Comparison of ENCODE assay signal across 12 cellular contexts in genomic region chr1:220768127-220768601, GRCh38. TPM values are rescaled to one million over a fixed set of nuclear protein-coding genes. Genes with fewer than 3 reads are reported as not detected.
DNase-seq lines count a peak whose midpoint lies in the region; ATAC-seq and TF ChIP-seq lines count a peak whose summit lies in the region.
"Had no signal": no experiment of that assay in that cellular context is flagged by ENCODE, and none has a peak within 500 bp of the region (broad histone marks: within the 10 kb centered on the region; RNA-seq: fewer than 3 reads in every experiment).

No MANE protein-coding gene starts in this region.

- DNase-seq in GM06990 (ENCODE audit: extremely low read depth, insufficient read length) (no peak), HL-60 (ENCODE audit: low read depth in 1 of 2, low spot score in 1 of 2) (peak; percentile 35 to 51), fibroblast of pulmonary artery (ENCODE audit: low read depth) (peak; percentile 67), NCI-H510A (lab: John Stamatoyannopoulos, UW) (no peak)
- no peak for DNase-seq in activated naive CD4-positive, alpha-beta T cell treated with anti-CD3 and anti-CD28 coated beads, Interleukin-2, amount 50 U/mL, for 16 hours
- no peak for DNase-seq in activated CD4-positive, alpha-beta T cell treated with anti-CD3 and anti-CD28 coated beads, Interleukin-2, amount 10 ng/mL, durations not matched to agents 7 days and 5 days
- DNase-seq: EL, foreskin keratinocyte, NCI-H187 had no signal

- H3K27me3 Mint-ChIP-seq in activated CD4-positive, alpha-beta T cell treated with anti-CD3 and anti-CD28 coated beads, Interleukin-2, amount 10 ng/mL, durations not matched to agents 7 days and 5 days = peaks cover 2% of the 10 kb centered on the region

- POLR2A ChIA-PET in activated CD4-positive, alpha-beta T cell treated with anti-CD3 and anti-CD28 coated beads, Interleukin-2, amount 10 ng/mL, durations not matched to agents 7 days and 5 days (lab: Charles Lee) = interaction anchor here (0.6 kb wide), 1 partner anchor 182 kb away, joined by 3 read pairs; no protein-coding TSS in a partner anchor

- no peak overlapping the region for H3K27ac Mint-ChIP-seq in activated CD4-positive, alpha-beta T cell treated with anti-CD3 and anti-CD28 coated beads, Interleukin-2, amount 10 ng/mL, durations not matched to agents 7 days and 5 days

- peak; percentile 14 for TF ChIP-seq CTCF in GM06990 (IDR thresholded peaks at IDR 0.05; ENCODE audit: insufficient read depth, low read length, poor library complexity, severe bottlenecking)
- no peak for TF ChIP-seq CTCF in HL-60 (IDR thresholded peaks at IDR 0.05; ENCODE audit: insufficient read depth, low read length)
- peak; percentile 18 for TF ChIP-seq CTCF in fibroblast of pulmonary artery (IDR thresholded peaks at IDR 0.05; ENCODE audit: low read length, missing control alignments)
- no peak for TF ChIP-seq CTCF in neutrophil (IDR thresholded peaks at IDR 0.05)

- H3K4me1 Mint-ChIP-seq in activated CD4-positive, alpha-beta T cell treated with anti-CD3 and anti-CD28 coated beads, Interleukin-2, amount 10 ng/mL, durations not matched to agents 7 days and 5 days = no peaks in the 10 kb centered on the region

- H3K4me3 ChIP-seq in GM06990 (replicated peaks; ENCODE audit: low read depth, low read length) (no peak overlapping the region), HL-60 (replicated peaks; ENCODE audit: insufficient read depth, low read length) (no peak overlapping the region), fibroblast of pulmonary artery (replicated peaks; ENCODE audit: low read depth, low read length) (no peak overlapping the region), neutrophil (ENCODE audit: low read depth in 1 of 2, low read length in 1 of 2) (peak overlapping the region in 1 of 2 experiments; percentile 19)

- no peak for ATAC-seq in GM21723 (IDR thresholded peaks at IDR 0.05; ENCODE audit: unreplicated experiment)
- ATAC-seq: foreskin keratinocyte had no signal

- CTCF ChIA-PET in activated CD4-positive, alpha-beta T cell treated with anti-CD3 and anti-CD28 coated beads, Interleukin-2, amount 10 ng/mL, durations not matched to agents 7 days and 5 days (lab: Charles Lee) = no interaction called here

- H3K9me3 Mint-ChIP-seq in activated CD4-positive, alpha-beta T cell treated with anti-CD3 and anti-CD28 coated beads, Interleukin-2, amount 10 ng/mL, durations not matched to agents 7 days and 5 days = no peaks in the 10 kb centered on the region

- no peaks in the 10 kb centered on the region for H3K9me3 ChIP-seq in neutrophil

- H3K36me3 ChIP-seq in GM06990 (ENCODE audit: control insufficient read depth, insufficient read depth, low read length) (no peaks in the 10 kb centered on the region; the same call in none of the 2 replicates), neutrophil (no peaks in the 10 kb centered on the region)

- H3K4me3 Mint-ChIP-seq in activated CD4-positive, alpha-beta T cell treated with anti-CD3 and anti-CD28 coated beads, Interleukin-2, amount 10 ng/mL, durations not matched to agents 7 days and 5 days = no peak overlapping the region

- peaks cover 26 to 27% of the 10 kb centered on the region in 2 experiments for H3K4me1 ChIP-seq in neutrophil (ENCODE audit: control insufficient read depth in 1 of 2, insufficient read depth in 1 of 2, low read depth in 1 of 2, low read length in 1 of 2)
- H3K4me1 ChIP-seq: foreskin keratinocyte had no signal

- H3K27ac ChIP-seq in HL-60 (replicated peaks) = peak overlapping the region; percentile 33
- peak overlapping the region; percentile 69 for H3K27ac ChIP-seq in neutrophil
- H3K27ac ChIP-seq: foreskin keratinocyte, VCaP had no signal

- H3K36me3 Mint-ChIP-seq in activated CD4-positive, alpha-beta T cell treated with anti-CD3 and anti-CD28 coated beads, Interleukin-2, amount 10 ng/mL, durations not matched to agents 7 days and 5 days (ENCODE audit: low read depth) = no peaks in the 10 kb centered on the region

- no peaks in the 10 kb centered on the region for H3K27me3 ChIP-seq in GM06990 (replicated peaks; ENCODE audit: control insufficient read depth, insufficient read depth, low read length)
- no peaks in the 10 kb centered on the region for H3K27me3 ChIP-seq in HL-60 (ENCODE audit: insufficient read depth, poor library complexity, severe bottlenecking)
- no peaks in the 10 kb centered on the region for H3K27me3 ChIP-seq in neutrophil
- H3K27me3 ChIP-seq: foreskin keratinocyte had no signal

RNA-seq across cellular contexts. Expression of gene MTARC1, which starts 18.5 kb away (rescaled TPM):
- total RNA-seq in activated CD4-positive, alpha-beta T cell treated with anti-CD3 and anti-CD28 coated beads, Interleukin-2, amount 10 ng/mL, durations not matched to agents 7 days and 5 days = not detected

RNA-seq across cellular contexts. Expression of gene MTARC2, which starts 20.0 kb away (rescaled TPM):
- total RNA-seq in activated CD4-positive, alpha-beta T cell treated with anti-CD3 and anti-CD28 coated beads, Interleukin-2, amount 10 ng/mL, durations not matched to agents 7 days and 5 days = not detected

Comparison
In these comparisons a context has a peak if more than half of its experiments do, and no peak if none do; other contexts are left out.
1. DNase-seq: peak in HL-60 (2 of 2) and fibroblast of pulmonary artery (single experiment); none in GM06990 (single experiment), activated naive CD4-positive, alpha-beta T cell treated with anti-CD3 and anti-CD28 coated beads, Interleukin-2, amount 50 U/mL, for 16 hours (single experiment), NCI-H510A (single experiment) and activated CD4-positive, alpha-beta T cell treated with anti-CD3 and anti-CD28 coated beads, Interleukin-2, amount 10 ng/mL, durations not matched to agents 7 days and 5 days (single experiment).
2. CTCF ChIP-seq: peak in GM06990 (single experiment) and fibroblast of pulmonary artery (single experiment); none in HL-60 (single experiment) and neutrophil (single experiment).